1 cellular context compared by ENCODE assay signal in genomic region chr14:24145219-24145618, GRCh38.
TF ChIP-seq lines count a peak whose summit lies in the region.

No MANE protein-coding gene starts in this region.

TF ChIP-seq in GM23338, 12 proteins besides CTCF, POLR2A, EP300 and RAD21 (continued from another document):
- TF ChIP-seq ZNF462 (CRISPR knock-in tag; IDR thresholded peaks at IDR 0.05), result no peak
- TF ChIP-seq ZNF331 (CRISPR knock-in tag; IDR thresholded peaks at IDR 0.05; ENCODE audit: low read depth), result no peak
- no peak for TF ChIP-seq REST (IDR thresholded peaks at IDR 0.05; ENCODE audit: unreplicated experiment)
- TF ChIP-seq STAT1 (IDR thresholded peaks at IDR 0.05; ENCODE audit: unreplicated experiment), result no peak
- no peak for TF ChIP-seq NANOG (IDR thresholded peaks at IDR 0.05; ENCODE audit: borderline replicate concordance)
- no peak for TF ChIP-seq JUNB (IDR thresholded peaks at IDR 0.05; ENCODE audit: unreplicated experiment)
- TF ChIP-seq ETS1 (IDR thresholded peaks at IDR 0.05), result no peak
